In the genomic region with DNA sequence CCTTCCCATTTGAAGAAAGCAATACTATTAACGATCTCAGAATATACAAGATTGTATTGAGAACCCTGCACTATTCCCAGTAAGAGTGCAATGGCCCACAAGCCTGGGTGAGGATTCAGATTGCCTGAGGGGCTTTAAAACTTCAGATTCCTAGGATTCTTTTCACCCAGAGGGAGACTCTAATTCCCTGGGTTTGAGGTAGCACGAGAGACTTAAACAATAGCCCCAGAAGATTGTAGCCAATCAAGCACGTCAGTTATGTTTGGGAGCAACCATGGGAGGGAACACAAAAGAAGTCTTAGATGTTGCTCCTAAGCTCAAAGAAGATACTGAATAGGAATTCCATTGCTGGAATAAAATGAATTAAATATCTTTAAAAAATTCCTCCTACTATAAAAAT, we compare ENCODE assay signal across 21 cellular contexts. TPM values are rescaled to one million over a fixed set of nuclear protein-coding genes. Genes with fewer than 3 reads are reported as not detected.
DNase-seq lines count a peak whose midpoint lies in the region; ATAC-seq, FAIRE-seq and TF ChIP-seq lines count a peak whose summit lies in the region.
"Had no signal": no experiment of that assay in that cellular context is flagged by ENCODE, and none has a peak within 500 bp of the region (broad histone marks: within the 10 kb centered on the region; RNA-seq: fewer than 3 reads in every experiment).

No MANE protein-coding gene starts in this region.

- H3K27ac ChIP-seq in iPS-20b (ENCODE audit: low read length) (peak overlapping the region; percentile 34), pancreas (no peak overlapping the region), osteoblast (ENCODE audit: low read depth, low read length) (no peak overlapping the region), caudate nucleus (ENCODE audit: low read depth, low read length) (no peak overlapping the region)
- H3K27ac ChIP-seq: colonic mucosa, hepatocyte had no signal

- TF ChIP-seq CTCF in pancreas (IDR thresholded peaks at IDR 0.05) = no peak
- no peak for TF ChIP-seq CTCF in osteoblast (IDR thresholded peaks at IDR 0.05; ENCODE audit: extremely low read depth, low read depth, low read length)

- H3K4me1 ChIP-seq in iPS-20b (ENCODE audit: insufficient read depth, low read length) (peaks cover 34% of the 10 kb centered on the region), pancreas (peaks cover 0 to 8% (median 4%) of the 10 kb centered on the region in 3 donors), osteoblast (ENCODE audit: insufficient read depth, low read length) (peaks cover 10% of the 10 kb centered on the region)

- H3K79me2 ChIP-seq in osteoblast (ENCODE audit: insufficient read depth, low read length) = peaks cover 81% of the 10 kb centered on the region

- 78 to 83% methylated on average over 3 of the region's 3 CpGs for WGBS in pancreas, 2 donors

- in situ Hi-C loops in SK-MEL-5 (cut with HindIII; ENCODE audit: low pct_unique_long_range_greater_than_20kb, low sequenced_read_pairs) = no loop called here

- intact Hi-C loops in pancreas (cut with DNase I) = loop anchor here in 1 of 3 donors (10.0 kb wide), 1 partner anchor 517 kb away; no protein-coding TSS in a partner anchor

- peak overlapping the region; percentile 28; the same call in 1 of the 2 replicates for H3K4me3 ChIP-seq in iPS-20b (ENCODE audit: low read length)
- H3K4me3 ChIP-seq in pancreas = no peak overlapping the region
- H3K4me3 ChIP-seq in osteoblast (ENCODE audit: insufficient read depth, low read length) = no peak overlapping the region
- H3K4me3 ChIP-seq: colonic mucosa, hepatocyte had no signal

- no peaks in the 10 kb centered on the region for H3K9me3 ChIP-seq in iPS-20b (ENCODE audit: insufficient read depth, low read depth, low read length)
- H3K9me3 ChIP-seq in pancreas = no peaks in the 10 kb centered on the region
- H3K9me3 ChIP-seq in osteoblast (ENCODE audit: low read depth, low read length) = no peaks in the 10 kb centered on the region
- H3K9me3 ChIP-seq: Caco-2, colonic mucosa had no signal

- peak overlapping the region; percentile 50; the same call in 1 of the 2 replicates for H3K9ac ChIP-seq in iPS-20b (ENCODE audit: low read depth, low read length)

- DNase-seq in HTR-8/SVneo (ENCODE audit: insufficient read length, low spot score) (peak; percentile 24), SK-MEL-5 (ENCODE audit: low read depth, low spot score) (peak; percentile 16), renal cortical epithelial cell (ENCODE audit: low read depth) (peak; percentile 76), C1 segment of cervical spinal cord (lab: John Stamatoyannopoulos, UW) (no peak), pancreas (no peak), osteoblast (ENCODE audit: insufficient read length, low spot score, missing footprints) (no peak), caudate nucleus (lab: John Stamatoyannopoulos, UW) (no peak)
- DNase-seq: activated CD4-positive, CD25-positive, alpha-beta regulatory T cell; activated CD8-positive, alpha-beta T cell treated with anti-CD3 and anti-CD28 coated beads, Interleukin-2, amount 10 ng/mL, durations not matched to agents 7 days and 5 days; activated naive CD4-positive, alpha-beta T cell treated with anti-CD3 and anti-CD28 coated beads, Interleukin-2, amount 50 U/mL, for 16 hours; activated T-cell treated with anti-CD3 and anti-CD28 coated beads, Interleukin-2, amount 50 U/mL, for 4 hours; Caco-2; colonic mucosa; MM.1S; OCI-M1; SIG-M5; stimulated activated CD4-positive, alpha-beta T cell treated with anti-CD3 and anti-CD28 coated beads, Interleukin-2, amount 100 ng/mL, for 48 hours had no signal

- FAIRE-seq in HTR-8/SVneo (lab: Jason Lieb, UNC) (no peak), pancreas (lab: Jason Lieb, UNC) (no peak)
- FAIRE-seq: astrocyte had no signal

- H4K20me1 ChIP-seq in osteoblast (ENCODE audit: insufficient read depth, low read length) = no peaks in the 10 kb centered on the region

- no peaks in the 10 kb centered on the region for H3K27me3 ChIP-seq in iPS-20b (ENCODE audit: insufficient read depth, low read length)
- H3K27me3 ChIP-seq in pancreas = no peaks in the 10 kb centered on the region
- H3K27me3 ChIP-seq in osteoblast (ENCODE audit: insufficient read depth, low read length) = no peaks in the 10 kb centered on the region
- H3K27me3 ChIP-seq: colonic mucosa, hepatocyte had no signal

- peaks cover 10% of the 10 kb centered on the region for H3K36me3 ChIP-seq in iPS-20b (ENCODE audit: insufficient read depth, low read depth, low read length)
- no peaks in the 10 kb centered on the region for H3K36me3 ChIP-seq in pancreas
- H3K36me3 ChIP-seq in osteoblast (ENCODE audit: insufficient read depth, low read length) = no peaks in the 10 kb centered on the region
- H3K36me3 ChIP-seq: colonic mucosa had no signal

- H2AFZ ChIP-seq in osteoblast (ENCODE audit: low read length) = no peak overlapping the region
- H2AFZ ChIP-seq: hepatocyte had no signal

- ATAC-seq in pancreas = no peak
- ATAC-seq: activated CD8-positive, alpha-beta T cell treated with anti-CD3 and anti-CD28 coated beads, Interleukin-2, amount 10 ng/mL, durations not matched to agents 7 days and 5 days; activated T-cell treated with anti-CD3 and anti-CD28 coated beads, Interleukin-2, amount 50 U/mL, for 4 hours; left lobe of liver had no signal

- H3K4me2 ChIP-seq in osteoblast (ENCODE audit: insufficient read depth, low read length) = no peak overlapping the region
- H3K4me2 ChIP-seq: hepatocyte had no signal

RNA-seq across cellular contexts. Expression of a gene that starts 17.9 kb away (rescaled TPM):
- 122 and 134 TPM in 2 replicates for total RNA-seq in SK-MEL-5 (2014; rRNA removed; shearing (Covaris generic))
- polyA plus RNA-seq in SK-MEL-5 (2015; cell fraction: cytosol; rRNA removed) = 84.6 and 103 TPM in 2 replicates
- polyA plus RNA-seq in SK-MEL-5 (2015; cell fraction: nucleus; rRNA removed) = 52.5 and 59.2 TPM in 2 replicates
- total RNA-seq in renal cortical epithelial cell (58.2 and 92.7 TPM in 2 replicates), pancreas (10 to 100 TPM; 17.3 to 28.0 (median 23.8) TPM), osteoblast (98.1 and 106 TPM in 2 replicates)
- 10 to 100 TPM in 1 of 2 donors, 1 to 10 TPM in 1; 9.4 to 17.4 TPM for polyA plus RNA-seq in pancreas

RNA-seq across cellular contexts. Expression of a gene that starts 18.0 kb away (rescaled TPM):
- total RNA-seq in SK-MEL-5 (2014; rRNA removed; shearing (Covaris generic)) = 19.0 and 25.6 TPM in 2 replicates
- polyA plus RNA-seq in SK-MEL-5 (2015; cell fraction: cytosol; rRNA removed) = 15.0 and 15.1 TPM in 2 replicates
- polyA plus RNA-seq in SK-MEL-5 (2015; cell fraction: nucleus; rRNA removed) = 22.4 and 28.3 TPM in 2 replicates
- 6.9 and 9.4 TPM in 2 replicates for total RNA-seq in renal cortical epithelial cell
- total RNA-seq in pancreas = 1 to 10 TPM; 2.2 to 5.3 (median 2.8) TPM
- 1 to 10 TPM in 1 of 2 donors, under 1 TPM in 1; 0.80 to 2.5 TPM for polyA plus RNA-seq in pancreas
- 8.3 and 9.4 TPM in 2 replicates for total RNA-seq in osteoblast

Comparison
In these comparisons a context has a peak if more than half of its experiments do, and no peak if none do; other contexts are left out.
1. DNase-seq: peak in HTR-8/SVneo (single experiment), SK-MEL-5 (single experiment) and renal cortical epithelial cell (single experiment); none in C1 segment of cervical spinal cord (0 of 14), pancreas (0 of 6), osteoblast (single experiment) and caudate nucleus (0 of 61).